1 cellular context compared by ENCODE assay signal in the genomic region with DNA sequence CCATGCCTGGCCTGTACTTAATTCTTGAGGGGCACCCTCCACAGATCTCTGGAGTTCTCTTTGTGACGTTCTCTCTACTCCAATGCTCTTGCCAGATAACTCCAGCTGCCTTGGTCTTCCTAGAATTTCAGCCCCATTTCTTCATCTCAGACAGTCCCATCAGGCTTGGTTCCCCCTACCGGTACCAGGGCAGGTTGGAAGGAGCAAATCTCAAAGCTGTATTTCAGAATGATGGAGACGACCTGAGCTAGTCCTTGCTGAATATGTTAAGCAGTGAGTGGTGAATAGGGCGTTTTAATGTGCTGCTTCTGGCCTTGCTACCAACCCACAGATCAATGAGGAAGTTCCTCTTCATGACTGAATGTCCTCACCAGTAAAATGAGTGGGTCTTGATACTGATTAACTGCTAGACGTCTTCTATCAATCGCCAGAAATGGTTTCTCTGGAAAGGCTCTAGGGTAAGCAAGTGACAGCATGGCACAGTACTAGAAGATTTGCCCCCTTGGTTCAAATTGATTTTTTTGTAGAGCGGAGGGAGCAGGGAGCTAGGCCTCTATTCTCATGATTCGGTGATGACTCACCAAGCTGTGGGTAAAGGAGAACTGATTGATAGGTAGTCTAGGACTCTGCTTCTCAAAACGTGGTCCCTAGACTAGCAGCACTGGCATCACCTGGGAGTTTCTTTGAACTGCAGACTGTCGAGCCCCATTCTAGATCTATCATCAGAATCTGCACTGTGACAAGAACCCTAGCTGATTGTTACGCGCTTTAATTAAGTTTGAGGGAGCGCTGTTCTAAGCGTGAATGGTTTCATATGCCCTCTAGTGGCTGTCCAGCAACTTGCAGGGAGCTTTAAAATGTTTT.
TF ChIP-seq lines count a peak whose summit lies in the region.

No MANE protein-coding gene starts in this region.

TF ChIP-seq in HepG2, 621 proteins besides CTCF, POLR2A, EP300 and RAD21 (continued from another document and continues in another):
- TF ChIP-seq, protein P1, sequence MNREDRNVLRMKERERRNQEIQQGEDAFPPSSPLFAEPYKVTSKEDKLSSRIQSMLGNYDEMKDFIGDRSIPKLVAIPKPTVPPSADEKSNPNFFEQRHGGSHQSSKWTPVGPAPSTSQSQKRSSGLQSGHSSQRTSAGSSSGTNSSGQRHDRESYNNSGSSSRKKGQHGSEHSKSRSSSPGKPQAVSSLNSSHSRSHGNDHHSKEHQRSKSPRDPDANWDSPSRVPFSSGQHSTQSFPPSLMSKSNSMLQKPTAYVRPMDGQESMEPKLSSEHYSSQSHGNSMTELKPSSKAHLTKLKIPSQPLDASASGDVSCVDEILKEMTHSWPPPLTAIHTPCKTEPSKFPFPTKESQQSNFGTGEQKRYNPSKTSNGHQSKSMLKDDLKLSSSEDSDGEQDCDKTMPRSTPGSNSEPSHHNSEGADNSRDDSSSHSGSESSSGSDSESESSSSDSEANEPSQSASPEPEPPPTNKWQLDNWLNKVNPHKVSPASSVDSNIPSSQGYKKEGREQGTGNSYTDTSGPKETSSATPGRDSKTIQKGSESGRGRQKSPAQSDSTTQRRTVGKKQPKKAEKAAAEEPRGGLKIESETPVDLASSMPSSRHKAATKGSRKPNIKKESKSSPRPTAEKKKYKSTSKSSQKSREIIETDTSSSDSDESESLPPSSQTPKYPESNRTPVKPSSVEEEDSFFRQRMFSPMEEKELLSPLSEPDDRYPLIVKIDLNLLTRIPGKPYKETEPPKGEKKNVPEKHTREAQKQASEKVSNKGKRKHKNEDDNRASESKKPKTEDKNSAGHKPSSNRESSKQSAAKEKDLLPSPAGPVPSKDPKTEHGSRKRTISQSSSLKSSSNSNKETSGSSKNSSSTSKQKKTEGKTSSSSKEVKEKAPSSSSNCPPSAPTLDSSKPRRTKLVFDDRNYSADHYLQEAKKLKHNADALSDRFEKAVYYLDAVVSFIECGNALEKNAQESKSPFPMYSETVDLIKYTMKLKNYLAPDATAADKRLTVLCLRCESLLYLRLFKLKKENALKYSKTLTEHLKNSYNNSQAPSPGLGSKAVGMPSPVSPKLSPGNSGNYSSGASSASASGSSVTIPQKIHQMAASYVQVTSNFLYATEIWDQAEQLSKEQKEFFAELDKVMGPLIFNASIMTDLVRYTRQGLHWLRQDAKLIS (CRISPR knock-in tag; IDR thresholded peaks at IDR 0.05) = no peak
- TF ChIP-seq ASH2L (IDR thresholded peaks at IDR 0.05; ENCODE audit: insufficient read length, low read depth, low read length) = no peak
- no peak for TF ChIP-seq KLF13 (CRISPR knock-in tag; IDR thresholded peaks at IDR 0.05)
- TF ChIP-seq MAFK (conservative IDR thresholded peaks at IDR 0.05 in 1 of 2, IDR thresholded peaks at IDR 0.05 in 1 of 2; ENCODE audit: low read length in 2 of 2) = no peak
- TF ChIP-seq, protein P2, sequence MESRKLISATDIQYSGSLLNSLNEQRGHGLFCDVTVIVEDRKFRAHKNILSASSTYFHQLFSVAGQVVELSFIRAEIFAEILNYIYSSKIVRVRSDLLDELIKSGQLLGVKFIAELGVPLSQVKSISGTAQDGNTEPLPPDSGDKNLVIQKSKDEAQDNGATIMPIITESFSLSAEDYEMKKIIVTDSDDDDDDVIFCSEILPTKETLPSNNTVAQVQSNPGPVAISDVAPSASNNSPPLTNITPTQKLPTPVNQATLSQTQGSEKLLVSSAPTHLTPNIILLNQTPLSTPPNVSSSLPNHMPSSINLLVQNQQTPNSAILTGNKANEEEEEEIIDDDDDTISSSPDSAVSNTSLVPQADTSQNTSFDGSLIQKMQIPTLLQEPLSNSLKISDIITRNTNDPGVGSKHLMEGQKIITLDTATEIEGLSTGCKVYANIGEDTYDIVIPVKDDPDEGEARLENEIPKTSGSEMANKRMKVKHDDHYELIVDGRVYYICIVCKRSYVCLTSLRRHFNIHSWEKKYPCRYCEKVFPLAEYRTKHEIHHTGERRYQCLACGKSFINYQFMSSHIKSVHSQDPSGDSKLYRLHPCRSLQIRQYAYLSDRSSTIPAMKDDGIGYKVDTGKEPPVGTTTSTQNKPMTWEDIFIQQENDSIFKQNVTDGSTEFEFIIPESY (CRISPR knock-in tag; IDR thresholded peaks at IDR 0.05) = peak; percentile 75; the same call in 1 of the 2 replicates
- TF ChIP-seq MXI1 (IDR thresholded peaks at IDR 0.05; ENCODE audit: borderline replicate concordance, low read depth, low read length) = no peak
- no peak for TF ChIP-seq ZNF83 (CRISPR knock-in tag; IDR thresholded peaks at IDR 0.05; ENCODE audit: borderline replicate concordance)
- no peak for TF ChIP-seq ZC3H4 (CRISPR knock-in tag; IDR thresholded peaks at IDR 0.05; ENCODE audit: borderline replicate concordance)
- no peak for TF ChIP-seq BORCS8-MEF2B (CRISPR knock-in tag; IDR thresholded peaks at IDR 0.05)
- TF ChIP-seq BRD4 (CRISPR knock-in tag; IDR thresholded peaks at IDR 0.05) = no peak
- no peak for TF ChIP-seq GZF1 (CRISPR knock-in tag; IDR thresholded peaks at IDR 0.05)
- no peak for TF ChIP-seq ZNF160 (CRISPR knock-in tag; IDR thresholded peaks at IDR 0.05)
- TF ChIP-seq ZNF33A (CRISPR knock-in tag; IDR thresholded peaks at IDR 0.05; ENCODE audit: borderline replicate concordance) = no peak
- TF ChIP-seq ZNF766 (CRISPR knock-in tag; IDR thresholded peaks at IDR 0.05; ENCODE audit: borderline replicate concordance) = no peak
- no peak for TF ChIP-seq MYNN (CRISPR knock-in tag; IDR thresholded peaks at IDR 0.05; ENCODE audit: low read depth)
- no peak for TF ChIP-seq CAMTA2 (CRISPR knock-in tag; IDR thresholded peaks at IDR 0.05; ENCODE audit: borderline replicate concordance)
- TF ChIP-seq ZNF367 (CRISPR knock-in tag; IDR thresholded peaks at IDR 0.05; ENCODE audit: borderline replicate concordance) = no peak
- no peak for TF ChIP-seq NR2F1 (CRISPR knock-in tag; IDR thresholded peaks at IDR 0.05)
- TF ChIP-seq, protein P3, sequence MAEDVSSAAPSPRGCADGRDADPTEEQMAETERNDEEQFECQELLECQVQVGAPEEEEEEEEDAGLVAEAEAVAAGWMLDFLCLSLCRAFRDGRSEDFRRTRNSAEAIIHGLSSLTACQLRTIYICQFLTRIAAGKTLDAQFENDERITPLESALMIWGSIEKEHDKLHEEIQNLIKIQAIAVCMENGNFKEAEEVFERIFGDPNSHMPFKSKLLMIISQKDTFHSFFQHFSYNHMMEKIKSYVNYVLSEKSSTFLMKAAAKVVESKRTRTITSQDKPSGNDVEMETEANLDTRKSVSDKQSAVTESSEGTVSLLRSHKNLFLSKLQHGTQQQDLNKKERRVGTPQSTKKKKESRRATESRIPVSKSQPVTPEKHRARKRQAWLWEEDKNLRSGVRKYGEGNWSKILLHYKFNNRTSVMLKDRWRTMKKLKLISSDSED (CRISPR knock-in tag; IDR thresholded peaks at IDR 0.05) = no peak
- no peak for TF ChIP-seq ATF7 (IDR thresholded peaks at IDR 0.05)
- no peak for TF ChIP-seq ATF7 (CRISPR knock-in tag; IDR thresholded peaks at IDR 0.05)
- no peak for TF ChIP-seq SP2 (CRISPR knock-in tag; IDR thresholded peaks at IDR 0.05)
- no peak for TF ChIP-seq ZNF230 (CRISPR knock-in tag; IDR thresholded peaks at IDR 0.05)
- TF ChIP-seq SPEN (CRISPR knock-in tag; IDR thresholded peaks at IDR 0.05; ENCODE audit: low read depth) = no peak
- no peak for TF ChIP-seq SOX6 (IDR thresholded peaks at IDR 0.05)
- 0 out of 2 replicates have a peak, but pooled peaks have one; percentile 26 for TF ChIP-seq SOX6 (CRISPR knock-in tag; IDR thresholded peaks at IDR 0.05)
- no peak for TF ChIP-seq CCAR2 (optimal IDR thresholded peaks at IDR 0.05; ENCODE audit: low read depth, low read length)
- TF ChIP-seq ZNF44 (CRISPR knock-in tag; IDR thresholded peaks at IDR 0.05) = no peak
- TF ChIP-seq FOSL1 (CRISPR knock-in tag; IDR thresholded peaks at IDR 0.05; ENCODE audit: borderline replicate concordance) = no peak
- no peak for TF ChIP-seq ZNF737 (CRISPR knock-in tag; IDR thresholded peaks at IDR 0.05; ENCODE audit: borderline replicate concordance)
- no peak for TF ChIP-seq DNMT3B (CRISPR knock-in tag; conservative IDR thresholded peaks at IDR 0.05)
- TF ChIP-seq, protein P4, sequence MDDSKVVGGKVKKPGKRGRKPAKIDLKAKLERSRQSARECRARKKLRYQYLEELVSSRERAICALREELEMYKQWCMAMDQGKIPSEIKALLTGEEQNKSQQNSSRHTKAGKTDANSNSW (CRISPR knock-in tag; IDR thresholded peaks at IDR 0.05; ENCODE audit: borderline replicate concordance) = no peak
- TF ChIP-seq, protein P5, sequence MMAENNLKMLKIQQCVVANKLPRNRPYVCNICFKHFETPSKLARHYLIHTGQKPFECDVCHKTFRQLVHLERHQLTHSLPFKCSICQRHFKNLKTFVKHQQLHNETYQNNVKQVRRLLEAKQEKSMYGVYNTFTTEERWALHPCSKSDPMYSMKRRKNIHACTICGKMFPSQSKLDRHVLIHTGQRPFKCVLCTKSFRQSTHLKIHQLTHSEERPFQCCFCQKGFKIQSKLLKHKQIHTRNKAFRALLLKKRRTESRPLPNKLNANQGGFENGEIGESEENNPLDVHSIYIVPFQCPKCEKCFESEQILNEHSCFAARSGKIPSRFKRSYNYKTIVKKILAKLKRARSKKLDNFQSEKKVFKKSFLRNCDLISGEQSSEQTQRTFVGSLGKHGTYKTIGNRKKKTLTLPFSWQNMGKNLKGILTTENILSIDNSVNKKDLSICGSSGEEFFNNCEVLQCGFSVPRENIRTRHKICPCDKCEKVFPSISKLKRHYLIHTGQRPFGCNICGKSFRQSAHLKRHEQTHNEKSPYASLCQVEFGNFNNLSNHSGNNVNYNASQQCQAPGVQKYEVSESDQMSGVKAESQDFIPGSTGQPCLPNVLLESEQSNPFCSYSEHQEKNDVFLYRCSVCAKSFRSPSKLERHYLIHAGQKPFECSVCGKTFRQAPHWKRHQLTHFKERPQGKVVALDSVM (CRISPR knock-in tag; IDR thresholded peaks at IDR 0.05) = no peak
- TF ChIP-seq ARNT (IDR thresholded peaks at IDR 0.05) = no peak
- TF ChIP-seq, protein P6, sequence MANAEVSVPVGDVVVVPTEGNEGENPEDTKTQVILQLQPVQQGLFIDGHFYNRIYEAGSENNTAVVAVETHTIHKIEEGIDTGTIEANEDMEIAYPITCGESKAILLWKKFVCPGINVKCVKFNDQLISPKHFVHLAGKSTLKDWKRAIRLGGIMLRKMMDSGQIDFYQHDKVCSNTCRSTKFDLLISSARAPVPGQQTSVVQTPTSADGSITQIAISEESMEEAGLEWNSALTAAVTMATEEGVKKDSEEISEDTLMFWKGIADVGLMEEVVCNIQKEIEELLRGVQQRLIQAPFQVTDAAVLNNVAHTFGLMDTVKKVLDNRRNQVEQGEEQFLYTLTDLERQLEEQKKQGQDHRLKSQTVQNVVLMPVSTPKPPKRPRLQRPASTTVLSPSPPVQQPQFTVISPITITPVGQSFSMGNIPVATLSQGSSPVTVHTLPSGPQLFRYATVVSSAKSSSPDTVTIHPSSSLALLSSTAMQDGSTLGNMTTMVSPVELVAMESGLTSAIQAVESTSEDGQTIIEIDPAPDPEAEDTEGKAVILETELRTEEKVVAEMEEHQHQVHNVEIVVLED (CRISPR knock-in tag; IDR thresholded peaks at IDR 0.05; ENCODE audit: borderline replicate concordance) = no peak
- TF ChIP-seq, protein P7, sequence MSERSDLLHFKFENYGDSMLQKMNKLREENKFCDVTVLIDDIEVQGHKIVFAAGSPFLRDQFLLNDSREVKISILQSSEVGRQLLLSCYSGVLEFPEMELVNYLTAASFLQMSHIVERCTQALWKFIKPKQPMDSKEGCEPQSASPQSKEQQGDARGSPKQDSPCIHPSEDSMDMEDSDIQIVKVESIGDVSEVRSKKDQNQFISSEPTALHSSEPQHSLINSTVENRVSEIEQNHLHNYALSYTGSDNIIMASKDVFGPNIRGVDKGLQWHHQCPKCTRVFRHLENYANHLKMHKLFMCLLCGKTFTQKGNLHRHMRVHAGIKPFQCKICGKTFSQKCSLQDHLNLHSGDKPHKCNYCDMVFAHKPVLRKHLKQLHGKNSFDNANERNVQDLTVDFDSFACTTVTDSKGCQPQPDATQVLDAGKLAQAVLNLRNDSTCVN (CRISPR knock-in tag; IDR thresholded peaks at IDR 0.05; ENCODE audit: borderline replicate concordance) = no peak
- TF ChIP-seq, protein P8, sequence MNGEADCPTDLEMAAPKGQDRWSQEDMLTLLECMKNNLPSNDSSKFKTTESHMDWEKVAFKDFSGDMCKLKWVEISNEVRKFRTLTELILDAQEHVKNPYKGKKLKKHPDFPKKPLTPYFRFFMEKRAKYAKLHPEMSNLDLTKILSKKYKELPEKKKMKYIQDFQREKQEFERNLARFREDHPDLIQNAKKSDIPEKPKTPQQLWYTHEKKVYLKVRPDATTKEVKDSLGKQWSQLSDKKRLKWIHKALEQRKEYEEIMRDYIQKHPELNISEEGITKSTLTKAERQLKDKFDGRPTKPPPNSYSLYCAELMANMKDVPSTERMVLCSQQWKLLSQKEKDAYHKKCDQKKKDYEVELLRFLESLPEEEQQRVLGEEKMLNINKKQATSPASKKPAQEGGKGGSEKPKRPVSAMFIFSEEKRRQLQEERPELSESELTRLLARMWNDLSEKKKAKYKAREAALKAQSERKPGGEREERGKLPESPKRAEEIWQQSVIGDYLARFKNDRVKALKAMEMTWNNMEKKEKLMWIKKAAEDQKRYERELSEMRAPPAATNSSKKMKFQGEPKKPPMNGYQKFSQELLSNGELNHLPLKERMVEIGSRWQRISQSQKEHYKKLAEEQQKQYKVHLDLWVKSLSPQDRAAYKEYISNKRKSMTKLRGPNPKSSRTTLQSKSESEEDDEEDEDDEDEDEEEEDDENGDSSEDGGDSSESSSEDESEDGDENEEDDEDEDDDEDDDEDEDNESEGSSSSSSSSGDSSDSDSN (CRISPR knock-in tag; IDR thresholded peaks at IDR 0.05) = no peak
- no peak for TF ChIP-seq ZNF260 (CRISPR knock-in tag; IDR thresholded peaks at IDR 0.05; ENCODE audit: borderline replicate concordance, low read depth)
- TF ChIP-seq ZNF263 (CRISPR knock-in tag; IDR thresholded peaks at IDR 0.05) = no peak
- no peak for TF ChIP-seq EEA1 (CRISPR knock-in tag; IDR thresholded peaks at IDR 0.05; ENCODE audit: borderline replicate concordance)
- no peak for TF ChIP-seq YY1 (IDR thresholded peaks at IDR 0.05; ENCODE audit: insufficient read depth, insufficient replicate concordance, low read depth, low read length)
- TF ChIP-seq, protein P9, sequence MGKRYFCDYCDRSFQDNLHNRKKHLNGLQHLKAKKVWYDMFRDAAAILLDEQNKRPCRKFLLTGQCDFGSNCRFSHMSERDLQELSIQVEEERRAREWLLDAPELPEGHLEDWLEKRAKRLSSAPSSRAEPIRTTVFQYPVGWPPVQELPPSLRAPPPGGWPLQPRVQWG (CRISPR knock-in tag; IDR thresholded peaks at IDR 0.05; ENCODE audit: borderline replicate concordance, low read depth) = no peak
- TF ChIP-seq IKZF4 (CRISPR knock-in tag; IDR thresholded peaks at IDR 0.05; ENCODE audit: borderline replicate concordance, low read depth, not compliant biosample characterization) = no peak
- TF ChIP-seq, protein P10, sequence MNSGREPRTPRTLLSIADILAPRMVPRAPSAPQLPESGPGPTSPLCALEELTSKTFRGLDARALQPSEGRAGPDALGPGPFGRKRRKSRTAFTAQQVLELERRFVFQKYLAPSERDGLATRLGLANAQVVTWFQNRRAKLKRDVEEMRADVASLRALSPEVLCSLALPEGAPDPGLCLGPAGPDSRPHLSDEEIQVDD (CRISPR knock-in tag; IDR thresholded peaks at IDR 0.05; ENCODE audit: borderline replicate concordance) = no peak
- TF ChIP-seq XRCC5 (optimal IDR thresholded peaks at IDR 0.05; ENCODE audit: low read length) = peak; percentile 45
- TF ChIP-seq ZNF232 (CRISPR knock-in tag; IDR thresholded peaks at IDR 0.05; ENCODE audit: borderline replicate concordance) = no peak
- TF ChIP-seq CBFB (CRISPR knock-in tag; IDR thresholded peaks at IDR 0.05) = no peak
- TF ChIP-seq MTA3 (CRISPR knock-in tag; IDR thresholded peaks at IDR 0.05) = no peak
- no peak for TF ChIP-seq SOX5 (CRISPR knock-in tag; IDR thresholded peaks at IDR 0.05; ENCODE audit: borderline replicate concordance)
- no peak for TF ChIP-seq SIX4 (CRISPR knock-in tag; IDR thresholded peaks at IDR 0.05)
- TF ChIP-seq ATRX (CRISPR knock-in tag; IDR thresholded peaks at IDR 0.05; ENCODE audit: borderline replicate concordance) = no peak
